In genomic region chr15:35168464-35168863, GRCh38 we compare ENCODE assay signal across 12 cellular contexts.
DNase-seq lines count a peak whose midpoint lies in the region; TF ChIP-seq lines count a peak whose summit lies in the region.
"Had no signal": no experiment of that assay in that cellular context is flagged by ENCODE, and none has a peak within 500 bp of the region (broad histone marks: within the 10 kb centered on the region; RNA-seq: fewer than 3 reads in every experiment).

No MANE protein-coding gene starts in this region.

- no peaks in the 10 kb centered on the region for H3K79me2 ChIP-seq in OCI-LY7 (ENCODE audit: insufficient read depth, low read depth, low read length)

- no peak for TF ChIP-seq POLR2A in prostate gland (IDR thresholded peaks at IDR 0.05)

- DNase-seq in AG04450 (ENCODE audit: low read depth, low spot score), result peak; percentile 56
- peak; percentile 66 for DNase-seq in HS-5 (ENCODE audit: low read depth)
- peak; percentile 48 for DNase-seq in astrocyte of the cerebellum (ENCODE audit: low read depth)
- peak; percentile 19 for DNase-seq in kidney glomerular epithelial cell (lab: John Stamatoyannopoulos, UW)
- no peak for DNase-seq in prostate gland (ENCODE audit: low spot score)
- DNase-seq in OCI-LY7 (ENCODE audit: low spot score), result no peak
- DNase-seq in MG63, result no peak
- DNase-seq in NCI-H2227 treated with DMSO at 0.1 percent for 48 hours (lab: John Stamatoyannopoulos, UW), result no peak
- DNase-seq: C1 segment of cervical spinal cord, NCI-H1694, retina, transverse colon had no signal

- no peak overlapping the region for H3K4me2 ChIP-seq in OCI-LY7 (ENCODE audit: low read length)

- H4K20me1 ChIP-seq in OCI-LY7 (ENCODE audit: insufficient read depth, low read length), result no peaks in the 10 kb centered on the region

- H3K27me3 ChIP-seq in AG04450 (ENCODE audit: control insufficient read depth, insufficient read depth, low read length) (no peaks in the 10 kb centered on the region), prostate gland (replicated peaks; ENCODE audit: insufficient read depth) (no peaks in the 10 kb centered on the region), MG63 (no peaks in the 10 kb centered on the region)
- H3K27me3 ChIP-seq: transverse colon had no signal

- CTCF ChIA-PET in AG04450 (lab: Charles Lee) (no interaction called here), OCI-LY7 (lab: Charles Lee; ENCODE audit: unreplicated experiment) (no interaction called here)

- no TSS peak for BruUV-seq in OCI-LY7 (replicated peaks; lab: Mats Ljungman, UMichigan)

- intact Hi-C loops in prostate gland (cut with DNase I), result no loop called here
- intact Hi-C loops in OCI-LY7 (cut with micrococcal nuclease; ENCODE audit: unreplicated experiment), result no loop called here

- H3K4me1 ChIP-seq in prostate gland (replicated peaks) (no peaks in the 10 kb centered on the region), OCI-LY7 (ENCODE audit: insufficient read depth, low read length, poor library complexity, severe bottlenecking) (no peaks in the 10 kb centered on the region)

- TF ChIP-seq CTCF in AG04450 (IDR thresholded peaks at IDR 0.05; ENCODE audit: low read depth, low read length), result no peak
- no peak for TF ChIP-seq CTCF in astrocyte of the cerebellum (IDR thresholded peaks at IDR 0.05; ENCODE audit: low read depth, low read length, missing control alignments)
- TF ChIP-seq CTCF in prostate gland (IDR thresholded peaks at IDR 0.05), result no peak
- no peak for TF ChIP-seq CTCF in OCI-LY7 (conservative IDR thresholded peaks at IDR 0.05; ENCODE audit: low read length)

- in situ Hi-C loops in astrocyte of the cerebellum (cut with HindIII; ENCODE audit: low sequenced_read_pairs), result no loop called here

- H3K27ac ChIP-seq in AG04450 (ENCODE audit: low read depth, low read length) (no peak overlapping the region), prostate gland (no peak overlapping the region), OCI-LY7 (ENCODE audit: low read depth, low read length, poor library complexity, severe bottlenecking) (no peak overlapping the region)
- H3K27ac ChIP-seq: transverse colon had no signal

- no peaks in the 10 kb centered on the region for H3K9me2 ChIP-seq in OCI-LY7 (ENCODE audit: insufficient read depth, low read length)

- POLR2A ChIA-PET in AG04450 (lab: Yijun Ruan, JAX) (interaction anchor here (0.6 kb wide), 1 partner anchor 77 kb away, joined by 14 read pairs; no protein-coding TSS in a partner anchor), OCI-LY7 (lab: Charles Lee) (no interaction called here)

- H3K36me3 ChIP-seq in prostate gland (no peaks in the 10 kb centered on the region), OCI-LY7 (ENCODE audit: insufficient read depth, low read length) (no peaks in the 10 kb centered on the region), MG63 (no peaks in the 10 kb centered on the region)
- H3K36me3 ChIP-seq: transverse colon had no signal

- 34% methylated on average over 4 of the region's 4 CpGs for WGBS in prostate gland

- H3K9me3 ChIP-seq in AG04450 (ENCODE audit: control insufficient read depth, insufficient read depth, low read length) (no peaks in the 10 kb centered on the region), prostate gland (no peaks in the 10 kb centered on the region), OCI-LY7 (ENCODE audit: low read length) (no peaks in the 10 kb centered on the region), MG63 (no peaks in the 10 kb centered on the region)
- H3K9me3 ChIP-seq: transverse colon had no signal

- H3K4me3 ChIP-seq in AG04450 (ENCODE audit: low read depth, low read length) (peak overlapping the region; percentile 23), astrocyte of the cerebellum (ENCODE audit: low read depth, low read length) (no peak overlapping the region), prostate gland (no peak overlapping the region), OCI-LY7 (ENCODE audit: low read depth, low read length, poor library complexity, severe bottlenecking) (no peak overlapping the region), MG63 (no peak overlapping the region)
- H3K4me3 ChIP-seq: transverse colon had no signal

- H2AFZ ChIP-seq in OCI-LY7 (ENCODE audit: low read length), result no peak overlapping the region

Comparison
In these comparisons a context has a peak if more than half of its experiments do, and no peak if none do; other contexts are left out.
1. DNase-seq: peak in AG04450 (single experiment), HS-5 (single experiment), astrocyte of the cerebellum (single experiment) and kidney glomerular epithelial cell (single experiment); none in prostate gland (single experiment), OCI-LY7 (single experiment), MG63 (single experiment) and NCI-H2227 treated with DMSO at 0.1 percent for 48 hours (single experiment).